Comparison of ENCODE assay signal across 24 cellular contexts in the genomic region with DNA sequence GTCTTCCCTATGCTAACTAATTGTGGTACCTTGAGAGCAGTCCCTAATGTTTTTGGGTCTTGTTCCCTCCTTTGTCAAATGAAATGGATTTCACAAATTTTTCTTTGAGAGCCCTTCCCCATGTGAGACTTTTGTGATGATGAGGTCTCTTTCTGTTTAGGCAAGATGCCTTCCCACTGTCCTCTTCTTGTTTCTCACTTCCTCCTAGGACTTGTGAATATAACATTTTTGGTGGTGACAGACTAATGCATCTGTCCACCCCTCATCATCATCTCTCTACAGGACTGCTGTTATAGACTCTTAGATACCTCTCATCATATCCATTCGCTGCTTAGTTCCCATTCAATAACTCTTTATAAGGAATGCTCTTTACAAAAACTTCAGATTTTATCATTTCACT. TPM values are rescaled to one million over a fixed set of nuclear protein-coding genes. Genes with fewer than 3 reads are reported as not detected.
DNase-seq lines count a peak whose midpoint lies in the region; ATAC-seq, FAIRE-seq and TF ChIP-seq lines count a peak whose summit lies in the region.
"Had no signal": no experiment of that assay in that cellular context is flagged by ENCODE, and none has a peak within 500 bp of the region (broad histone marks: within the 10 kb centered on the region; RNA-seq: fewer than 3 reads in every experiment).

No MANE protein-coding gene starts in this region.

- peak; percentile 73 for ATAC-seq in GM19395 (IDR thresholded peaks at IDR 0.05; ENCODE audit: unreplicated experiment)
- peak; percentile 60 for ATAC-seq in HG02642 (IDR thresholded peaks at IDR 0.05; ENCODE audit: poor library complexity, unreplicated experiment)
- peak; percentile 61 for ATAC-seq in HG03460 (IDR thresholded peaks at IDR 0.05; ENCODE audit: unreplicated experiment)
- ATAC-seq: right cardiac atrium; stimulated activated effector memory CD8-positive, alpha-beta T cell treated with anti-CD3 and anti-CD28 coated beads, Interleukin-12 subunit alpha, Interleukin-12 subunit beta, amount 100 ng/mL, for 72 hours had no signal

- FAIRE-seq in GM12891 (lab: Jason Lieb, UNC): peak; percentile 51
- FAIRE-seq: frontal cortex, H1, HTR-8/SVneo had no signal

- intact Hi-C loops in posterior vena cava (cut with DNase I): no loop called here

- TF ChIP-seq POLR2A in GM12891 (IDR thresholded peaks at IDR 0.05; ENCODE audit: low read depth, low read length): no peak

- DNase-seq in GM12891 (ENCODE audit: insufficient read length, low spot score): no peak
- DNase-seq in posterior vena cava (ENCODE audit: low spot score): no peak
- DNase-seq in NCI-H1694 (lab: John Stamatoyannopoulos, UW): no peak
- DNase-seq in stimulated activated CD4-positive, alpha-beta T cell treated with anti-CD3 and anti-CD28 coated beads, Interleukin-2, amount 100 ng/mL, for 48 hours: no peak
- DNase-seq in hypothalamus (lab: John Stamatoyannopoulos, UW): no peak
- DNase-seq: activated CD4-positive, alpha-beta T cell treated with anti-CD3 and anti-CD28 coated beads, Interleukin-2, amount 10 ng/mL, durations not matched to agents 24 days and 14 days; activated gamma-delta T cell treated with Interleukin-2 at 50 U/mL for 16 hours; erythroblast; Kasumi-1; kidney glomerular epithelial cell; mammary epithelial cell; NCI-H1092 treated with DMSO at 0.1 percent for 48 hours; NCI-H510A; right cardiac atrium; stimulated activated CD4-positive, alpha-beta T cell treated with anti-CD3 and anti-CD28 coated beads, Interleukin-15, amount 100 ng/mL, for 24 hours; T-helper 1 cell; testis had no signal

TF ChIP-seq in GM12891, 5 proteins besides CTCF, POLR2A, EP300 and RAD21:
- TF ChIP-seq POU2F2 (IDR thresholded peaks at IDR 0.05; ENCODE audit: low read depth, low read length) (no peak), SPI1 (IDR thresholded peaks at IDR 0.05; ENCODE audit: low read depth, low read length) (peak; percentile 86)

RNA-seq across cellular contexts. Expression of a gene that starts 8.7 kb away (rescaled TPM):
- 2.9 TPM for polyA plus RNA-seq in GM12891 (2012; ENCODE audit: low read depth, missing spikeins)
- total RNA-seq in posterior vena cava: 100 to 1,000 TPM; 161 to 163 TPM
